ENCODE assay signal across 1 cellular context in the genomic region with DNA sequence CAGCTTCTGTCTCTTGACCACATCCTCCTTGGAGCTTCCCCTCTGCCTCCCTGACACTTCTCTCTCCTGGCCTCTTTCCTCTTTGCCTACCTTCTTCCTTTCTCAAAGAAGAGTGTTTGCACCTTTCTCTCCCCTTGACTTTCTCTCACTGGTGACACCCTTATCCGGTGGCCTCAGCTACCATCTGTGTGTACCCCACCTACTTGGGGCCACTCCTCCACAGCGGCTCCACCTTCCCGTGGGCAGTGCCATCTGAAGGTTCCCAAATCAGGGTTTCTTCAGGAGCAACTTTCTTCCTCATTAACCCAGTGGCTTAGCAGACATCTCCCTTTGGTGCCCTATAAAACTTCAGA.
TF ChIP-seq lines count a peak whose summit lies in the region.

No MANE protein-coding gene starts in this region.

TF ChIP-seq in HEK293, 187 proteins besides CTCF, POLR2A, EP300 and RAD21 (continued from another document):
- TF ChIP-seq, protein P1, sequence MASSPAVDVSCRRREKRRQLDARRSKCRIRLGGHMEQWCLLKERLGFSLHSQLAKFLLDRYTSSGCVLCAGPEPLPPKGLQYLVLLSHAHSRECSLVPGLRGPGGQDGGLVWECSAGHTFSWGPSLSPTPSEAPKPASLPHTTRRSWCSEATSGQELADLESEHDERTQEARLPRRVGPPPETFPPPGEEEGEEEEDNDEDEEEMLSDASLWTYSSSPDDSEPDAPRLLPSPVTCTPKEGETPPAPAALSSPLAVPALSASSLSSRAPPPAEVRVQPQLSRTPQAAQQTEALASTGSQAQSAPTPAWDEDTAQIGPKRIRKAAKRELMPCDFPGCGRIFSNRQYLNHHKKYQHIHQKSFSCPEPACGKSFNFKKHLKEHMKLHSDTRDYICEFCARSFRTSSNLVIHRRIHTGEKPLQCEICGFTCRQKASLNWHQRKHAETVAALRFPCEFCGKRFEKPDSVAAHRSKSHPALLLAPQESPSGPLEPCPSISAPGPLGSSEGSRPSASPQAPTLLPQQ (tag by site-specific recombination; IDR thresholded peaks at IDR 0.05) = no peak
- no peak for TF ChIP-seq ZNF132 (tag by site-specific recombination; IDR thresholded peaks at IDR 0.05; ENCODE audit: borderline replicate concordance)
- peak; percentile 68 for TF ChIP-seq PRDM1 (tag by site-specific recombination; IDR thresholded peaks at IDR 0.05)
- TF ChIP-seq ZNF214 (tag by site-specific recombination; IDR thresholded peaks at IDR 0.05; ENCODE audit: borderline replicate concordance) = no peak
- TF ChIP-seq KLF1 (tag by site-specific recombination; IDR thresholded peaks at IDR 0.05) = 0 out of 2 replicates have a peak, but pooled peaks have one; percentile 15
